In genomic region chrX:63718010-63718694, GRCh38 we compare ENCODE assay signal across 13 cellular contexts.
DNase-seq lines count a peak whose midpoint lies in the region; ATAC-seq lines count a peak whose summit lies in the region.
"Had no signal": no experiment of that assay in that cellular context is flagged by ENCODE, and none has a peak within 500 bp of the region (broad histone marks: within the 10 kb centered on the region; RNA-seq: fewer than 3 reads in every experiment).

No MANE protein-coding gene starts in this region.

- DNase-seq in Right ventricle myocardium inferior (ENCODE audit: missing footprints) (no peak), cardiac septum (ENCODE audit: low spot score) (no peak), NCI-H69 (lab: John Stamatoyannopoulos, UW) (no peak), NCI-H2171 treated with DMSO at 0.1 percent for 48 hours (lab: John Stamatoyannopoulos, UW) (no peak)
- DNase-seq in activated naive CD4-positive, alpha-beta T cell (lab: John Stamatoyannopoulos, UW) = no peak
- DNase-seq: activated naive CD8-positive, alpha-beta T cell treated with anti-CD3 and anti-CD28 coated beads, Interleukin-2, amount 10 ng/mL, durations not matched to agents 7 days and 5 days; Calu3; colonic mucosa; Kasumi-1 had no signal

- intact Hi-C loops in Right ventricle myocardium inferior (cut with DNase I) = no loop called here
- intact Hi-C loops in cardiac septum (cut with DNase I) = no loop called here

- peak; percentile 22 for ATAC-seq in Right ventricle myocardium inferior
- ATAC-seq in GM21723 (IDR thresholded peaks at IDR 0.05; ENCODE audit: unreplicated experiment) = peak; percentile 92
- peak; percentile 83 for ATAC-seq in HG03280 (IDR thresholded peaks at IDR 0.05; ENCODE audit: unreplicated experiment)
- no peak for ATAC-seq in GM18873 (IDR thresholded peaks at IDR 0.05; ENCODE audit: low FRiP score, unreplicated experiment)
- ATAC-seq: A549 had no signal
